ENCODE assay signal across 9 cellular contexts in the genomic region with DNA sequence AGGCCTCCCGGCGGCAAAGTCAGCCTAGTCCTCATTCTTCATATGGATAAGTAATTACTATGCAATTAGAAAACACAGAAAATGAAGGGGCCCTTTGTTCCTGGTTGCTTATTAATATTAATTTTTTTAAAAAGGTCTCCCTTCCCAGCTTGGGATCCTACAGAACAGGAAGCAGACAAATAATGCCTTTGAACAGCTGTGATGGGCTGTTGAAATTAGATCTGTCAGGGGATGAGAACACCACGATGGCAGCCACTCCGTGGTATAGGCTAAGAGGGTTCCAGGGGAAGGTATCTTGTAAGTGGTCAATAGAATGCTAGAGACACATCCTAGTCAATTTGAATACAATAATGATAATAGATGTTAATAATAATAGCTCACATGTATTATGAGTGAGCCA.
A peak's percentile ranks its signal among the peaks of the same experiment; 100 is the strongest.
DNase-seq lines count a peak whose midpoint lies in the region; ATAC-seq and TF ChIP-seq lines count a peak whose summit lies in the region.
"Had no signal": no experiment of that assay in that cellular context is flagged by ENCODE, and none has a peak within 500 bp of the region (broad histone marks: within the 10 kb centered on the region; RNA-seq: fewer than 3 reads in every experiment).

No MANE protein-coding gene starts in this region.

- H3F3A ChIP-seq in SK-N-SH (replicated peaks; ENCODE audit: insufficient read depth), result peaks cover 12% of the 10 kb centered on the region
- H3F3A ChIP-seq in PC-9 (ENCODE audit: insufficient read depth, low read depth), result peaks cover 5% of the 10 kb centered on the region

- no peaks in the 10 kb centered on the region for H3K9me3 ChIP-seq in SK-N-SH
- no peaks in the 10 kb centered on the region for H3K9me3 ChIP-seq in PC-9 (ENCODE audit: insufficient read depth, low read depth)
- H3K9me3 ChIP-seq in iPS-18a (ENCODE audit: control insufficient read depth, low read depth, low read length), result no peaks in the 10 kb centered on the region
- no peaks in the 10 kb centered on the region for H3K9me3 ChIP-seq in tibial artery
- no peaks in the 10 kb centered on the region for H3K9me3 ChIP-seq in CD4-positive, alpha-beta T cell (ENCODE audit: control insufficient read depth, low read length)

- H3K27me3 ChIP-seq in SK-N-SH (ENCODE audit: insufficient read depth) (no peaks in the 10 kb centered on the region), PC-9 (ENCODE audit: insufficient read depth, low read depth) (no peaks in the 10 kb centered on the region), iPS-18a (ENCODE audit: control insufficient read depth, insufficient read depth, low read length) (no peaks in the 10 kb centered on the region), tibial artery (no peaks in the 10 kb centered on the region)
- no peaks in the 10 kb centered on the region for H3K27me3 ChIP-seq in CD4-positive, alpha-beta T cell (ENCODE audit: control insufficient read depth, insufficient read depth, low read length)

- CTCF ChIA-PET in SK-N-SH (lab: Yijun Ruan, JAX), result interaction anchor here (0.7 to 10.4 kb wide), 15 partner anchors 9 to 532 kb away, joined by 3 to 112 read pairs (median 3); no protein-coding TSS in a partner anchor
- CTCF ChIA-PET in PC-9 (lab: Charles Lee), result no interaction called here
- CTCF ChIA-PET in CD4-positive, alpha-beta T cell (lab: Charles Lee), result interaction anchor here (0.8 kb wide), 1 partner anchor 419 kb away, joined by 3 read pairs; no protein-coding TSS in a partner anchor

- H3K27ac ChIP-seq in SK-N-SH (ENCODE audit: low read depth in 2 of 2, low read length in 1 of 2) (peak overlapping the region; percentile 99 to 100), PC-9 (0 out of 2 replicates have a peak overlapping the region, but pooled peaks have one; percentile 23), iPS-18a (ENCODE audit: low read length) (no peak overlapping the region), tibial artery (peak overlapping the region; percentile 59 to 64)
- no peak overlapping the region for H3K27ac ChIP-seq in CD4-positive, alpha-beta T cell (ENCODE audit: low read depth, low read length)

- H3K4me3 ChIP-seq in SK-N-SH (ENCODE audit: low read depth in 2 of 2, low read length in 1 of 2) (peak overlapping the region in 1 of 2 experiments; percentile 45; a peak in 2 of 4 replicates), PC-9 (no peak overlapping the region), iPS-18a (ENCODE audit: low read length) (peak overlapping the region; percentile 58), tibial artery (no peak overlapping the region)

- DNase-seq in SK-N-SH (no peak), PC-9 (no peak), tibial artery (no peak), NCI-H1930 (lab: John Stamatoyannopoulos, UW) (no peak), GOT3 (lab: John Stamatoyannopoulos, UW) (no peak)
- no peak for DNase-seq in CD4-positive, alpha-beta T cell
- DNase-seq: naive B cell had no signal

- 95% methylated on average over 4 of the region's 4 CpGs for WGBS in SK-N-SH (ENCODE audit: low lambda C conversion rate)

- ATAC-seq in SK-N-SH treated with all-trans-retinoic acid at 6 μM for 48 hours, result no peak
- ATAC-seq in CD4-positive, alpha-beta T cell (ENCODE audit: poor library complexity), result no peak

- no peaks in the 10 kb centered on the region for H3K4me1 Mint-ChIP-seq in CD4-positive, alpha-beta T cell (ENCODE audit: low read depth)

- H4K20me1 ChIP-seq in SK-N-SH (ENCODE audit: insufficient read depth), result no peaks in the 10 kb centered on the region
- H4K20me1 ChIP-seq in PC-9 (ENCODE audit: insufficient read depth), result no peaks in the 10 kb centered on the region

- H3K9me3 Mint-ChIP-seq in CD4-positive, alpha-beta T cell, result no peaks in the 10 kb centered on the region
- H3K9me3 Mint-ChIP-seq: naive B cell had no signal

- TF ChIP-seq RAD21 in SK-N-SH (IDR thresholded peaks at IDR 0.05; ENCODE audit: low read length), result no peak

- H3K27me3 Mint-ChIP-seq in CD4-positive, alpha-beta T cell, result no peaks in the 10 kb centered on the region
- H3K27me3 Mint-ChIP-seq: naive B cell had no signal

- BruUV-seq in PC-9 (replicated peaks; lab: Mats Ljungman, UMichigan), result no TSS peak

- peaks cover 15% of the 10 kb centered on the region for H3K36me3 Mint-ChIP-seq in CD4-positive, alpha-beta T cell (ENCODE audit: low read depth)

- H3K4me2 ChIP-seq in SK-N-SH, result peak overlapping the region; percentile 75
- peak overlapping the region; percentile 57 for H3K4me2 ChIP-seq in PC-9

- H3K9ac ChIP-seq in SK-N-SH (peak overlapping the region; percentile 66; the same call in 1 of the 2 replicates), iPS-18a (ENCODE audit: low read length) (no peak overlapping the region)

- H3K79me2 ChIP-seq in SK-N-SH (ENCODE audit: insufficient read depth) (no peaks in the 10 kb centered on the region), PC-9 (ENCODE audit: low read depth) (no peaks in the 10 kb centered on the region)

- H2AFZ ChIP-seq in SK-N-SH (ENCODE audit: low read depth) (no peak overlapping the region), PC-9 (no peak overlapping the region)

- POLR2A ChIA-PET in SK-N-SH (lab: Yijun Ruan, JAX), result interaction anchor here (0.6 to 7.7 kb wide), 13 partner anchors 9 to 405 kb away, joined by 3 to 44 read pairs (median 5); no protein-coding TSS in a partner anchor
- POLR2A ChIA-PET in PC-9 (lab: Charles Lee; ENCODE audit: unreplicated experiment), result no interaction called here
- POLR2A ChIA-PET in CD4-positive, alpha-beta T cell (lab: Charles Lee), result interaction anchor here (0.6 kb wide), 1 partner anchor 57 kb away, joined by 3 read pairs; no protein-coding TSS in a partner anchor

- H3K9me2 ChIP-seq in SK-N-SH (no peaks in the 10 kb centered on the region), PC-9 (ENCODE audit: insufficient read depth) (no peaks in the 10 kb centered on the region)

- TF ChIP-seq EP300 in SK-N-SH (IDR thresholded peaks at IDR 0.05; ENCODE audit: borderline replicate concordance in 1 of 2, low read depth in 1 of 2, low read length in 1 of 2), result no peak

- H3K36me3 ChIP-seq in SK-N-SH (replicated peaks in 1 of 2; ENCODE audit: control insufficient read depth in 1 of 2, insufficient read depth in 2 of 2, low read length in 1 of 2) (peaks cover 0 to 12% of the 10 kb centered on the region in 2 experiments), PC-9 (ENCODE audit: low read depth) (no peaks in the 10 kb centered on the region), iPS-18a (ENCODE audit: control insufficient read depth, low read depth, low read length) (no peaks in the 10 kb centered on the region), tibial artery (no peaks in the 10 kb centered on the region)

- intact Hi-C loops in PC-9 (cut with micrococcal nuclease; ENCODE audit: unreplicated experiment), result no loop called here
- intact Hi-C loops in tibial artery (cut with DNase I; ENCODE audit: low total_unique reads), result no loop called here
- intact Hi-C loops in CD4-positive, alpha-beta T cell (cut with DNase I, micrococcal nuclease), result no loop called here

- no peak overlapping the region for H3K27ac Mint-ChIP-seq in CD4-positive, alpha-beta T cell

- H3K4me1 ChIP-seq in SK-N-SH (ENCODE audit: control insufficient read depth in 1 of 2, insufficient read depth in 2 of 2, low read depth in 1 of 2, low read length in 1 of 2) (peaks cover 28 to 77% of the 10 kb centered on the region in 2 experiments), PC-9 (replicated peaks; ENCODE audit: insufficient read depth) (peaks cover 7% of the 10 kb centered on the region), iPS-18a (ENCODE audit: control insufficient read depth, low read depth, low read length) (peaks cover 40% of the 10 kb centered on the region), tibial artery (peaks cover 0 to 11% (median 7%) of the 10 kb centered on the region in 4 donors)

- no peak for TF ChIP-seq CTCF in SK-N-SH (IDR thresholded peaks at IDR 0.05)
- no peak for TF ChIP-seq CTCF in PC-9 (conservative IDR thresholded peaks at IDR 0.05)
- TF ChIP-seq CTCF in tibial artery (IDR thresholded peaks at IDR 0.05), result no peak
- TF ChIP-seq CTCF in CD4-positive, alpha-beta T cell (IDR thresholded peaks at IDR 0.05), result no peak

- no peak overlapping the region for H3K4me3 Mint-ChIP-seq in CD4-positive, alpha-beta T cell

TF ChIP-seq in SK-N-SH, 30 proteins besides CTCF, POLR2A, EP300 and RAD21 (continues in another document):
- TF ChIP-seq FOXM1 (IDR thresholded peaks at IDR 0.05; ENCODE audit: low read depth), result no peak
- TF ChIP-seq, protein P1, sequence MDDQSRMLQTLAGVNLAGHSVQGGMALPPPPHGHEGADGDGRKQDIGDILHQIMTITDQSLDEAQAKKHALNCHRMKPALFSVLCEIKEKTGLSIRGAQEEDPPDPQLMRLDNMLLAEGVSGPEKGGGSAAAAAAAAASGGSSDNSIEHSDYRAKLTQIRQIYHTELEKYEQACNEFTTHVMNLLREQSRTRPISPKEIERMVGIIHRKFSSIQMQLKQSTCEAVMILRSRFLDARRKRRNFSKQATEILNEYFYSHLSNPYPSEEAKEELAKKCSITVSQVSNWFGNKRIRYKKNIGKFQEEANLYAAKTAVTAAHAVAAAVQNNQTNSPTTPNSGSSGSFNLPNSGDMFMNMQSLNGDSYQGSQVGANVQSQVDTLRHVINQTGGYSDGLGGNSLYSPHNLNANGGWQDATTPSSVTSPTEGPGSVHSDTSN (IDR thresholded peaks at IDR 0.05), result no peak
- TF ChIP-seq NFIC (IDR thresholded peaks at IDR 0.05; ENCODE audit: borderline replicate concordance), result no peak
- no peak for TF ChIP-seq TCF12 (IDR thresholded peaks at IDR 0.05)

TF ChIP-seq in SK-N-SH treated with all-trans-retinoic acid at 6 μM for 48 hours, 23 proteins besides CTCF, POLR2A, EP300 and RAD21 (continues in another document):
- TF ChIP-seq, protein P2, sequence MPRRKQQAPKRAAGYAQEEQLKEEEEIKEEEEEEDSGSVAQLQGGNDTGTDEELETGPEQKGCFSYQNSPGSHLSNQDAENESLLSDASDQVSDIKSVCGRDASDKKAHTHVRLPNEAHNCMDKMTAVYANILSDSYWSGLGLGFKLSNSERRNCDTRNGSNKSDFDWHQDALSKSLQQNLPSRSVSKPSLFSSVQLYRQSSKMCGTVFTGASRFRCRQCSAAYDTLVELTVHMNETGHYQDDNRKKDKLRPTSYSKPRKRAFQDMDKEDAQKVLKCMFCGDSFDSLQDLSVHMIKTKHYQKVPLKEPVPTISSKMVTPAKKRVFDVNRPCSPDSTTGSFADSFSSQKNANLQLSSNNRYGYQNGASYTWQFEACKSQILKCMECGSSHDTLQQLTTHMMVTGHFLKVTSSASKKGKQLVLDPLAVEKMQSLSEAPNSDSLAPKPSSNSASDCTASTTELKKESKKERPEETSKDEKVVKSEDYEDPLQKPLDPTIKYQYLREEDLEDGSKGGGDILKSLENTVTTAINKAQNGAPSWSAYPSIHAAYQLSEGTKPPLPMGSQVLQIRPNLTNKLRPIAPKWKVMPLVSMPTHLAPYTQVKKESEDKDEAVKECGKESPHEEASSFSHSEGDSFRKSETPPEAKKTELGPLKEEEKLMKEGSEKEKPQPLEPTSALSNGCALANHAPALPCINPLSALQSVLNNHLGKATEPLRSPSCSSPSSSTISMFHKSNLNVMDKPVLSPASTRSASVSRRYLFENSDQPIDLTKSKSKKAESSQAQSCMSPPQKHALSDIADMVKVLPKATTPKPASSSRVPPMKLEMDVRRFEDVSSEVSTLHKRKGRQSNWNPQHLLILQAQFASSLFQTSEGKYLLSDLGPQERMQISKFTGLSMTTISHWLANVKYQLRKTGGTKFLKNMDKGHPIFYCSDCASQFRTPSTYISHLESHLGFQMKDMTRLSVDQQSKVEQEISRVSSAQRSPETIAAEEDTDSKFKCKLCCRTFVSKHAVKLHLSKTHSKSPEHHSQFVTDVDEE (CRISPR knock-in tag; IDR thresholded peaks at IDR 0.05), result no peak
- no peak for TF ChIP-seq ZC3H10 (CRISPR knock-in tag; IDR thresholded peaks at IDR 0.05)

Comparison
In these comparisons a context has a peak if more than half of its experiments do, and no peak if none do; other contexts are left out.
1. H3K27ac ChIP-seq: peak in SK-N-SH (2 of 2), PC-9 (single experiment) and tibial artery (2 of 2); none in iPS-18a (single experiment) and CD4-positive, alpha-beta T cell (single experiment).